ENCODE assay signal across 12 cellular contexts in genomic region chr20:45907219-45907948, GRCh38. TPM values are rescaled to one million over a fixed set of nuclear protein-coding genes. Genes with fewer than 3 reads are reported as not detected.
"Had no signal": no experiment of that assay in that cellular context is flagged by ENCODE, and none has a peak within 500 bp of the region (broad histone marks: within the 10 kb centered on the region; RNA-seq: fewer than 3 reads in every experiment).

No MANE protein-coding gene starts in this region.

- H3K27ac Mint-ChIP-seq: naive thymus-derived CD4-positive, alpha-beta T cell had no signal

- H3K9me3 ChIP-seq: heart left ventricle, sigmoid colon had no signal

- DNase-seq: effector memory CD4-positive, alpha-beta T cell; heart left ventricle; hippocampal formation; kidney glomerular epithelial cell; mammary epithelial cell; naive thymus-derived CD4-positive, alpha-beta T cell; nephron progenitor cell; sigmoid colon; stimulated activated CD4-positive, alpha-beta T cell treated with anti-CD3 and anti-CD28 coated beads, Interleukin-12 subunit alpha, Interleukin-12 subunit beta, amount 100 ng/mL, for 4 hours; stimulated activated naive CD4-positive, alpha-beta T cell treated with Interleukin-2 at 50 U/mL for 16 hours; trophoblast cell had no signal

- H3K36me3 Mint-ChIP-seq: naive thymus-derived CD4-positive, alpha-beta T cell had no signal

- H3K9me3 Mint-ChIP-seq: naive thymus-derived CD4-positive, alpha-beta T cell; nephron progenitor cell had no signal

- H3K4me3 Mint-ChIP-seq: naive thymus-derived CD4-positive, alpha-beta T cell; nephron progenitor cell had no signal

- H3K27me3 ChIP-seq: sigmoid colon had no signal

- H3K4me3 ChIP-seq: sigmoid colon, skin epidermis had no signal

- H3K27ac ChIP-seq: heart left ventricle, sigmoid colon, skin epidermis had no signal

RNA-seq across cellular contexts. Expression of gene PLTP, which starts 4.6 kb away (rescaled TPM):
- polyA plus RNA-seq: naive thymus-derived CD4-positive, alpha-beta T cell had no signal

RNA-seq across cellular contexts. Expression of gene SPATA25, which starts 20.0 kb away (rescaled TPM):
- polyA plus RNA-seq: naive thymus-derived CD4-positive, alpha-beta T cell had no signal
